Comparison of ENCODE assay signal across 8 cellular contexts in genomic region chr15:62059818-62060115, GRCh38. TPM values are rescaled to one million over a fixed set of nuclear protein-coding genes. Genes with fewer than 3 reads are reported as not detected.
DNase-seq lines count a peak whose midpoint lies in the region; ATAC-seq and TF ChIP-seq lines count a peak whose summit lies in the region.

No MANE protein-coding gene starts in this region.

- DNase-seq in NCI-H2171 treated with DMSO at 0.1 percent for 48 hours (lab: John Stamatoyannopoulos, UW) (peak; percentile 40), NCI-H2171 (lab: John Stamatoyannopoulos, UW) (no peak), NCI-H69 (lab: John Stamatoyannopoulos, UW) (peak; percentile 75), mesothelial cell of epicardium (ENCODE audit: low spot score in 2 of 2, unreplicated experiment in 2 of 2) (no peak)
- peak; percentile 77 for DNase-seq in activated CD4-positive, alpha-beta memory T cell treated with anti-CD3 and anti-CD28 coated beads, Interleukin-2, amount 10 ng/mL, durations not matched to agents 7 days and 5 days
- DNase-seq in effector memory CD8-positive, alpha-beta T cell, result peak; percentile 64 to 68 (median 66)
- peak; percentile 84 for DNase-seq in stimulated activated naive B cell treated with anti-CD40 and anti-IgM and Interleukin-4, amounts not matched to agents 10 μg/mL and 1 μg/mL and 100 μg/mL, for 72 hours

- peaks cover 13% of the 10 kb centered on the region for H3K27me3 Mint-ChIP-seq in activated CD4-positive, alpha-beta memory T cell treated with anti-CD3 and anti-CD28 coated beads, Interleukin-2, amount 10 ng/mL, durations not matched to agents 7 days and 5 days
- H3K27me3 Mint-ChIP-seq in effector memory CD8-positive, alpha-beta T cell, result no peaks in the 10 kb centered on the region
- H3K27me3 Mint-ChIP-seq in mesothelial cell of epicardium (ENCODE audit: low read depth), result peaks cover 38% of the 10 kb centered on the region
- H3K27me3 Mint-ChIP-seq in stimulated activated naive B cell treated with anti-CD40 and anti-IgM and Interleukin-4, amounts not matched to agents 10 μg/mL and 1 μg/mL and 100 μg/mL, for 72 hours, result no peaks in the 10 kb centered on the region

- H3K4me1 Mint-ChIP-seq in activated CD4-positive, alpha-beta memory T cell treated with anti-CD3 and anti-CD28 coated beads, Interleukin-2, amount 10 ng/mL, durations not matched to agents 7 days and 5 days, result peaks cover 36% of the 10 kb centered on the region
- H3K4me1 Mint-ChIP-seq in effector memory CD8-positive, alpha-beta T cell (ENCODE audit: low read depth in 2 of 2), result peaks cover 28 to 48% of the 10 kb centered on the region in 2 donors
- H3K4me1 Mint-ChIP-seq in mesothelial cell of epicardium, result peaks cover 9% of the 10 kb centered on the region
- H3K4me1 Mint-ChIP-seq in stimulated activated naive B cell treated with anti-CD40 and anti-IgM and Interleukin-4, amounts not matched to agents 10 μg/mL and 1 μg/mL and 100 μg/mL, for 72 hours, result peaks cover 15 to 44% of the 10 kb centered on the region in 2 donors

- H3K36me3 Mint-ChIP-seq in activated CD4-positive, alpha-beta memory T cell treated with anti-CD3 and anti-CD28 coated beads, Interleukin-2, amount 10 ng/mL, durations not matched to agents 7 days and 5 days (ENCODE audit: low read depth), result peaks cover 11% of the 10 kb centered on the region
- H3K36me3 Mint-ChIP-seq in effector memory CD8-positive, alpha-beta T cell (ENCODE audit: insufficient read depth), result peaks cover 26% of the 10 kb centered on the region
- H3K36me3 Mint-ChIP-seq in mesothelial cell of epicardium, result peaks cover 4% of the 10 kb centered on the region
- peaks cover 5 to 7% of the 10 kb centered on the region in 2 donors for H3K36me3 Mint-ChIP-seq in stimulated activated naive B cell treated with anti-CD40 and anti-IgM and Interleukin-4, amounts not matched to agents 10 μg/mL and 1 μg/mL and 100 μg/mL, for 72 hours

- peak; percentile 70 for ATAC-seq in HG02981 (IDR thresholded peaks at IDR 0.05; ENCODE audit: unreplicated experiment)
- peak; percentile 70 for ATAC-seq in effector memory CD8-positive, alpha-beta T cell (replicated peaks)
- ATAC-seq in stimulated activated naive B cell treated with anti-CD40 and anti-IgM and Interleukin-4, amounts not matched to agents 10 μg/mL and 1 μg/mL and 100 μg/mL, for 72 hours (replicated peaks), result peak; percentile 88

- H3K27ac Mint-ChIP-seq in activated CD4-positive, alpha-beta memory T cell treated with anti-CD3 and anti-CD28 coated beads, Interleukin-2, amount 10 ng/mL, durations not matched to agents 7 days and 5 days, result peak overlapping the region; percentile 94
- peak overlapping the region; percentile 97 to 98 for H3K27ac Mint-ChIP-seq in effector memory CD8-positive, alpha-beta T cell
- peak overlapping the region; percentile 82 for H3K27ac Mint-ChIP-seq in mesothelial cell of epicardium
- peak overlapping the region; percentile 98 for H3K27ac Mint-ChIP-seq in stimulated activated naive B cell treated with anti-CD40 and anti-IgM and Interleukin-4, amounts not matched to agents 10 μg/mL and 1 μg/mL and 100 μg/mL, for 72 hours

- H3K4me3 Mint-ChIP-seq in activated CD4-positive, alpha-beta memory T cell treated with anti-CD3 and anti-CD28 coated beads, Interleukin-2, amount 10 ng/mL, durations not matched to agents 7 days and 5 days, result peak overlapping the region; percentile 84
- peak overlapping the region; percentile 97 to 99 for H3K4me3 Mint-ChIP-seq in effector memory CD8-positive, alpha-beta T cell
- peak overlapping the region; percentile 89 for H3K4me3 Mint-ChIP-seq in mesothelial cell of epicardium
- peak overlapping the region; percentile 97 to 99 for H3K4me3 Mint-ChIP-seq in stimulated activated naive B cell treated with anti-CD40 and anti-IgM and Interleukin-4, amounts not matched to agents 10 μg/mL and 1 μg/mL and 100 μg/mL, for 72 hours

- no peak for TF ChIP-seq CTCF in mesothelial cell of epicardium (IDR thresholded peaks at IDR 0.05; ENCODE audit: unreplicated experiment)

- CTCF ChIA-PET in activated CD4-positive, alpha-beta memory T cell treated with anti-CD3 and anti-CD28 coated beads, Interleukin-2, amount 10 ng/mL, durations not matched to agents 7 days and 5 days (lab: Charles Lee), result interaction anchor here (0.6 to 2.9 kb wide), 26 partner anchors 8 to 202 kb away, joined by 3 to 19 read pairs (median 4); no protein-coding TSS in a partner anchor

- POLR2A ChIA-PET in activated CD4-positive, alpha-beta memory T cell treated with anti-CD3 and anti-CD28 coated beads, Interleukin-2, amount 10 ng/mL, durations not matched to agents 7 days and 5 days (lab: Charles Lee), result interaction anchor here (0.8 to 2.6 kb wide), 17 partner anchors 10 to 1132 kb away, joined by 3 to 9 read pairs (median 4); partner anchors contain the start of gene C2CD4B

- no peaks in the 10 kb centered on the region for H3K9me3 Mint-ChIP-seq in activated CD4-positive, alpha-beta memory T cell treated with anti-CD3 and anti-CD28 coated beads, Interleukin-2, amount 10 ng/mL, durations not matched to agents 7 days and 5 days
- H3K9me3 Mint-ChIP-seq in effector memory CD8-positive, alpha-beta T cell, result no peaks in the 10 kb centered on the region
- no peaks in the 10 kb centered on the region for H3K9me3 Mint-ChIP-seq in mesothelial cell of epicardium
- H3K9me3 Mint-ChIP-seq in stimulated activated naive B cell treated with anti-CD40 and anti-IgM and Interleukin-4, amounts not matched to agents 10 μg/mL and 1 μg/mL and 100 μg/mL, for 72 hours, result no peaks in the 10 kb centered on the region

RNA-seq across cellular contexts. Expression of gene VPS13C, which starts 0.5 kb away (rescaled TPM):
- 10 to 100 TPM; 63.6 to 76.7 TPM for total RNA-seq in activated CD4-positive, alpha-beta memory T cell treated with anti-CD3 and anti-CD28 coated beads, Interleukin-2, amount 10 ng/mL, durations not matched to agents 7 days and 5 days
- total RNA-seq in mesothelial cell of epicardium, result 42.8 to 44.9 TPM (median 44.7 TPM) in 3 replicates

RNA-seq across cellular contexts. Expression of gene C2CD4A, which starts 7.0 kb away (rescaled TPM):
- under 1 TPM; 0.23 to 0.40 TPM for total RNA-seq in activated CD4-positive, alpha-beta memory T cell treated with anti-CD3 and anti-CD28 coated beads, Interleukin-2, amount 10 ng/mL, durations not matched to agents 7 days and 5 days
- total RNA-seq in mesothelial cell of epicardium, result not detected in 3 replicates

Comparison
In these comparisons a context has a peak if more than half of its experiments do, and no peak if none do; other contexts are left out.
1. DNase-seq: peak in NCI-H2171 treated with DMSO at 0.1 percent for 48 hours (single experiment), NCI-H69 (single experiment), activated CD4-positive, alpha-beta memory T cell treated with anti-CD3 and anti-CD28 coated beads, Interleukin-2, amount 10 ng/mL, durations not matched to agents 7 days and 5 days (single experiment), effector memory CD8-positive, alpha-beta T cell (3 of 3) and stimulated activated naive B cell treated with anti-CD40 and anti-IgM and Interleukin-4, amounts not matched to agents 10 μg/mL and 1 μg/mL and 100 μg/mL, for 72 hours (single experiment); none in NCI-H2171 (single experiment) and mesothelial cell of epicardium (0 of 2).
2. Peak in every context shown above with its lines, with median percentiles within 50 percentile points of each other: ATAC-seq, H3K27ac Mint-ChIP-seq and H3K4me3 Mint-ChIP-seq.